Comparison of ENCODE assay signal across 18 cellular contexts in the genomic region with DNA sequence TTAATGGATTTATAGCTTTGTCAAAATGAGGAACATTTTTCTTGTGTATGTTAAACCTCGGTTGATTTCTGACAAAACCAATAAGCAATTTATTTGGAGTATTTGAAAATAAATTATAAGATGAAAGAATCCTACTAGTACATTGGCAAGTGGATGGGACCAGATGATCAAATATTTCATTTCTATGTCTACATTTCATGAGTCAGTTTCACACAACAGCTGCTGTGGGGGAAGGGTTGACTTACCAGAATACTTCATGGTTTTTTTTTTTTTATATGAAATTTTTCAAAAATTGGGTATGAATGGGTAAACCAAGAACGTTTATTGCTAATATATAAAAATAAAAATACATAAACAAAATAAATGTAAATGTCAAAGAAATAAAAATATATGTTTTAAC. TPM values are rescaled to one million over a fixed set of nuclear protein-coding genes. Genes with fewer than 3 reads are reported as not detected.
DNase-seq lines count a peak whose midpoint lies in the region; ATAC-seq and TF ChIP-seq lines count a peak whose summit lies in the region.
"Had no signal": no experiment of that assay in that cellular context is flagged by ENCODE, and none has a peak within 500 bp of the region (broad histone marks: within the 10 kb centered on the region; RNA-seq: fewer than 3 reads in every experiment).

No MANE protein-coding gene starts in this region.

- H3K9me3 Mint-ChIP-seq in glutamatergic neuron (ENCODE audit: unreplicated experiment): peaks cover 1% of the 10 kb centered on the region
- H3K9me3 Mint-ChIP-seq: CD4-positive, CD25-positive, alpha-beta regulatory T cell; HFFc6; memory B cell had no signal

- ATAC-seq in HG02623 (IDR thresholded peaks at IDR 0.05; ENCODE audit: unreplicated experiment): no peak
- ATAC-seq in HG02642 (IDR thresholded peaks at IDR 0.05; ENCODE audit: poor library complexity, unreplicated experiment): no peak

- no peak for TF ChIP-seq CTCF in brain microvascular endothelial cell (IDR thresholded peaks at IDR 0.05; ENCODE audit: low read depth, low read length, missing control alignments)
- no peak for TF ChIP-seq CTCF in glutamatergic neuron (IDR thresholded peaks at IDR 0.05; ENCODE audit: partially characterized antibody, unreplicated experiment)

- peak overlapping the region; percentile 28 for H3K4me3 Mint-ChIP-seq in glutamatergic neuron (ENCODE audit: unreplicated experiment)
- H3K4me3 Mint-ChIP-seq: CD4-positive, CD25-positive, alpha-beta regulatory T cell; HFFc6; memory B cell had no signal

- in situ Hi-C loops in brain microvascular endothelial cell (cut with HindIII; ENCODE audit: low pct_ligation_motif_present, low sequenced_read_pairs): no loop called here

- H3K36me3 ChIP-seq in brain microvascular endothelial cell (replicated peaks): no peaks in the 10 kb centered on the region

- H3K27me3 ChIP-seq in brain microvascular endothelial cell (replicated peaks): no peaks in the 10 kb centered on the region

- H3K4me1 Mint-ChIP-seq in glutamatergic neuron (ENCODE audit: low read depth, unreplicated experiment): peaks cover 20% of the 10 kb centered on the region

- no peaks in the 10 kb centered on the region for H3K36me3 Mint-ChIP-seq in glutamatergic neuron (ENCODE audit: unreplicated experiment)
- H3K36me3 Mint-ChIP-seq: CD4-positive, CD25-positive, alpha-beta regulatory T cell had no signal

- no peak overlapping the region for H3K27ac ChIP-seq in brain microvascular endothelial cell
- H3K27ac ChIP-seq: skin epidermis had no signal

- H3K27me3 Mint-ChIP-seq in glutamatergic neuron (ENCODE audit: unreplicated experiment): peaks cover 2% of the 10 kb centered on the region
- H3K27me3 Mint-ChIP-seq: CD4-positive, CD25-positive, alpha-beta regulatory T cell; memory B cell had no signal

- peak; percentile 81 for DNase-seq in DMS53 (lab: John Stamatoyannopoulos, UW)
- DNase-seq in NAMALWA (ENCODE audit: low spot score): peak; percentile 44
- DNase-seq in brain microvascular endothelial cell: peak; percentile 37
- no peak for DNase-seq in glutamatergic neuron
- no peak for DNase-seq in COLO829 (ENCODE audit: low spot score)
- no peak for DNase-seq in T-helper 2 cell
- DNase-seq: activated naive CD4-positive, alpha-beta T cell; CD4-positive, CD25-positive, alpha-beta regulatory T cell; cerebellar nuclear complex; HFFc6; NCI-H1092; NCI-H526; nucleus accumbens; T1000 had no signal

- H3K27ac Mint-ChIP-seq in glutamatergic neuron (ENCODE audit: unreplicated experiment): peak overlapping the region; percentile 89
- H3K27ac Mint-ChIP-seq: CD4-positive, CD25-positive, alpha-beta regulatory T cell; HFFc6; memory B cell had no signal

- no peak overlapping the region for H3K4me3 ChIP-seq in brain microvascular endothelial cell (ENCODE audit: low read depth, low read length)
- H3K4me3 ChIP-seq: skin epidermis had no signal

RNA-seq across cellular contexts. Expression of a gene that starts 39.4 kb away (rescaled TPM):
- total RNA-seq in glutamatergic neuron (ENCODE audit: unreplicated experiment): 58.4 TPM

Comparison
In these comparisons a context has a peak if more than half of its experiments do, and no peak if none do; other contexts are left out.
1. DNase-seq: peak in DMS53 (single experiment), NAMALWA (single experiment) and brain microvascular endothelial cell (single experiment); none in glutamatergic neuron (single experiment), COLO829 (single experiment) and T-helper 2 cell (0 of 5).